In genomic region chr3:123429362-123430125, GRCh38 we compare ENCODE assay signal across 32 cellular contexts. TPM values are rescaled to one million over a fixed set of nuclear protein-coding genes. Genes with fewer than 3 reads are reported as not detected.
A peak's percentile ranks its signal among the peaks of the same experiment; 100 is the strongest.
DNase-seq lines count a peak whose midpoint lies in the region; ATAC-seq, FAIRE-seq and TF ChIP-seq lines count a peak whose summit lies in the region.
"Had no signal": no experiment of that assay in that cellular context is flagged by ENCODE, and none has a peak within 500 bp of the region (broad histone marks: within the 10 kb centered on the region; RNA-seq: fewer than 3 reads in every experiment).

No MANE protein-coding gene starts in this region.

- in situ Hi-C loops in KBM-7 (cut with MboI; ENCODE audit: low pct_unique_long_range_greater_than_20kb, low sequenced_read_pairs), result no loop called here

- TF ChIP-seq EP300 in gastroesophageal sphincter (IDR thresholded peaks at IDR 0.05), result no peak

- H3K4me1 ChIP-seq in left ventricle myocardium inferior, result peaks cover 100% of the 10 kb centered on the region
- H3K4me1 ChIP-seq in gastroesophageal sphincter, result peaks cover 17 to 100% (median 26%) of the 10 kb centered on the region in 3 donors
- peaks cover 0 to 100% (median 63%) of the 10 kb centered on the region in 4 donors for H3K4me1 ChIP-seq in tibial artery
- H3K4me1 ChIP-seq: BE2C had no signal

- intact Hi-C loops in left ventricle myocardium inferior (cut with micrococcal nuclease) (no loop called here), left cardiac atrium (cut with DNase I) (no loop called here), tibial artery (cut with DNase I; ENCODE audit: low total_unique reads) (no loop called here)

- no peaks in the 10 kb centered on the region for H3K36me3 ChIP-seq in left ventricle myocardium inferior
- no peaks in the 10 kb centered on the region for H3K36me3 ChIP-seq in gastroesophageal sphincter
- no peaks in the 10 kb centered on the region for H3K36me3 ChIP-seq in tibial artery
- H3K36me3 ChIP-seq: BE2C had no signal

- 50% methylated on average over 2 of the region's 10 CpGs; no CpG with 5 or more reads in 1 of the 2 donors for WGBS in gastroesophageal sphincter (ENCODE audit: low coverage in 1 of 2), 2 donors

- FAIRE-seq in HTR-8/SVneo (lab: Jason Lieb, UNC), result no peak
- FAIRE-seq: GM12892, GM19239, H54 had no signal

- H3K4me1 Mint-ChIP-seq in progenitor cell of endocrine pancreas (ENCODE audit: low read depth), result peaks cover 40% of the 10 kb centered on the region
- H3K4me1 Mint-ChIP-seq: CD14-positive monocyte; CD8-positive, alpha-beta memory T cell had no signal

- H3K36me3 Mint-ChIP-seq in progenitor cell of endocrine pancreas (ENCODE audit: insufficient read depth), result peaks cover 6% of the 10 kb centered on the region
- H3K36me3 Mint-ChIP-seq: CD14-positive monocyte; CD8-positive, alpha-beta memory T cell had no signal

- no peak for TF ChIP-seq POLR2A in gastroesophageal sphincter (IDR thresholded peaks at IDR 0.05)

- H3K27ac ChIP-seq in left ventricle myocardium inferior (replicated peaks), result peak overlapping the region; percentile 89
- H3K27ac ChIP-seq in gastroesophageal sphincter, result peak overlapping the region; percentile 82 to 92 (median 88)
- H3K27ac ChIP-seq in tibial artery, result peak overlapping the region; percentile 90 to 96

- no peak for ATAC-seq in left cardiac atrium
- ATAC-seq in gastroesophageal sphincter, result no peak

- H3K4me3 ChIP-seq in left ventricle myocardium inferior (no peak overlapping the region), gastroesophageal sphincter (no peak overlapping the region), tibial artery (no peak overlapping the region)

- H3K27me3 Mint-ChIP-seq in progenitor cell of endocrine pancreas, result no peaks in the 10 kb centered on the region

- H3K27ac Mint-ChIP-seq in progenitor cell of endocrine pancreas, result peak overlapping the region; percentile 39
- H3K27ac Mint-ChIP-seq: CD14-positive monocyte; CD8-positive, alpha-beta memory T cell; HFFc6 had no signal

- no peaks in the 10 kb centered on the region for H3K9me3 ChIP-seq in left ventricle myocardium inferior (replicated peaks)
- no peaks in the 10 kb centered on the region for H3K9me3 ChIP-seq in gastroesophageal sphincter
- no peaks in the 10 kb centered on the region for H3K9me3 ChIP-seq in tibial artery
- H3K9me3 ChIP-seq: BE2C had no signal

- no peak overlapping the region for H3K4me3 Mint-ChIP-seq in progenitor cell of endocrine pancreas (ENCODE audit: low read depth)
- H3K4me3 Mint-ChIP-seq: CD14-positive monocyte; CD8-positive, alpha-beta memory T cell; HFFc6 had no signal

- TF ChIP-seq CTCF in left ventricle myocardium inferior (IDR thresholded peaks at IDR 0.05; ENCODE audit: borderline replicate concordance) (no peak), gastroesophageal sphincter (IDR thresholded peaks at IDR 0.05) (no peak), progenitor cell of endocrine pancreas (IDR thresholded peaks at IDR 0.05; ENCODE audit: unreplicated experiment) (no peak), tibial artery (IDR thresholded peaks at IDR 0.05) (no peak)

- H3K9me3 Mint-ChIP-seq in progenitor cell of endocrine pancreas (ENCODE audit: low read depth), result peaks cover 4% of the 10 kb centered on the region
- H3K9me3 Mint-ChIP-seq: HFFc6 had no signal

- DNase-seq in left ventricle myocardium inferior (no peak), left cardiac atrium (no peak), progenitor cell of endocrine pancreas (ENCODE audit: low spot score, unreplicated experiment) (no peak), tibial artery (no peak), HTR-8/SVneo (ENCODE audit: insufficient read length, low spot score) (no peak), KBM-7 (no peak)
- no peak for DNase-seq in stimulated activated CD4-positive, alpha-beta T cell treated with anti-CD3 and anti-CD28 coated beads, Interleukin-4, amount 100 ng/mL, for 4 hours
- DNase-seq: 8988T; ACHN; BE2C; Calu3; CD8-positive, alpha-beta memory T cell; DMS79 treated with DMSO at 0.1 percent for 48 hours; GF-D8; HFFc6; Karpas-422; NCI-H1092 treated with DMSO at 0.1 percent for 48 hours; NCI-H1436; NCI-H187; NCI-H2081 treated with DMSO at 0.1 percent for 48 hours; NCI-H2171; NCI-H226; NCI-H510A; NCI-H69; Right ventricle myocardium superior; RPMI8226 had no signal

- no peaks in the 10 kb centered on the region for H3K27me3 ChIP-seq in left ventricle myocardium inferior (ENCODE audit: low read depth)
- no peaks in the 10 kb centered on the region for H3K27me3 ChIP-seq in gastroesophageal sphincter
- no peaks in the 10 kb centered on the region for H3K27me3 ChIP-seq in tibial artery
- H3K27me3 ChIP-seq: BE2C had no signal

RNA-seq across cellular contexts. Expression of gene ADCY5, which starts 19.3 kb away (rescaled TPM):
- total RNA-seq in left ventricle myocardium inferior, result 249 TPM
- total RNA-seq in left cardiac atrium, result 100 to 1,000 TPM; 104 to 134 TPM
- 100 to 1,000 TPM; 119 to 251 (median 185) TPM for total RNA-seq in gastroesophageal sphincter
- 33.8 and 35.9 TPM in 2 replicates for total RNA-seq in progenitor cell of endocrine pancreas
- total RNA-seq: M059J had no signal
